Comparison of ENCODE assay signal across 12 cellular contexts in the genomic region with DNA sequence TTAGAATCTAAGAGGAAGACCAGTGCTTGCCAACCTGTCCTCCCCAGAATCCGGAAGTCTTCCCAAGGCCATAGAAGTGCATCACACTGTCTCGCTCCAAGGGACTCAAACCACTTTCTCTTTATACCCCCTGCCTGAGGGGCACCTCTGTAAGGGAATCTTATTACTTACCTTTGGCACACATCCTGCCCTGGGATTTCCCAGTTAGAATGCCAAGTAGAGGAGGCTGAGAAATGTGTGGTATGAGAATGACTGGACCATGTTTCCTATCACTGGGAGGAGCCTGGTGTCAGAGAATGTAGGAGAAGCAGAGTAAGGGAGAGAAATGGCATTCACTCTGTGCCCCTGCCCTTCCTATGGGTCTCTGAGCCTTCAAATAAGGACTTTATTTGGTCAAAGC.
DNase-seq lines count a peak whose midpoint lies in the region; ATAC-seq, FAIRE-seq and TF ChIP-seq lines count a peak whose summit lies in the region.
"Had no signal": no experiment of that assay in that cellular context is flagged by ENCODE, and none has a peak within 500 bp of the region (broad histone marks: within the 10 kb centered on the region; RNA-seq: fewer than 3 reads in every experiment).

No MANE protein-coding gene starts in this region.

- H3K4me1 ChIP-seq in SK-N-SH (ENCODE audit: control insufficient read depth in 1 of 2, insufficient read depth in 2 of 2, low read depth in 1 of 2, low read length in 1 of 2): peaks cover 8 to 12% of the 10 kb centered on the region in 2 experiments; a peak in 2 of 4 replicates
- peaks cover 4% of the 10 kb centered on the region for H3K4me1 ChIP-seq in fibroblast of lung (ENCODE audit: control insufficient read depth, extremely low read depth, insufficient read depth, low read length)
- peaks cover 8 to 20% of the 10 kb centered on the region in 2 experiments for H3K4me1 ChIP-seq in trophoblast cell (ENCODE audit: control insufficient read depth in 1 of 2, insufficient read depth in 2 of 2, low read length in 2 of 2)

- no peaks in the 10 kb centered on the region for H3F3A ChIP-seq in SK-N-SH (replicated peaks; ENCODE audit: insufficient read depth)

- TF ChIP-seq RAD21 in SK-N-SH (IDR thresholded peaks at IDR 0.05; ENCODE audit: low read length): no peak

- no peak overlapping the region for H2AK5ac ChIP-seq in trophoblast cell (ENCODE audit: low read length)

- POLR2A ChIA-PET in SK-N-SH (lab: Yijun Ruan, JAX): no interaction called here

- H2AFZ ChIP-seq in SK-N-SH (ENCODE audit: low read depth) (no peak overlapping the region), fibroblast of lung (ENCODE audit: low read length) (no peak overlapping the region), trophoblast cell (ENCODE audit: insufficient read depth, low read length, poor library complexity) (no peak overlapping the region)

- no peaks in the 10 kb centered on the region for H3K9me2 ChIP-seq in SK-N-SH

- no peak for TF ChIP-seq CTCF in SK-N-SH (IDR thresholded peaks at IDR 0.05)
- TF ChIP-seq CTCF in fibroblast of lung (conservative IDR thresholded peaks at IDR 0.05 in 1 of 2, IDR thresholded peaks at IDR 0.05 in 1 of 2; ENCODE audit: low read depth in 1 of 2, low read length in 2 of 2): no peak

- peak overlapping the region; percentile 49 for H3K4me2 ChIP-seq in SK-N-SH
- H3K4me2 ChIP-seq in fibroblast of lung (ENCODE audit: extremely low read depth, insufficient read depth, low read length): no peak overlapping the region
- no peak overlapping the region for H3K4me2 ChIP-seq in trophoblast cell (ENCODE audit: low read length)

- no peak overlapping the region for H4K12ac ChIP-seq in trophoblast cell (ENCODE audit: low read depth, low read length)

- H3K79me2 ChIP-seq in SK-N-SH (ENCODE audit: insufficient read depth) (0 out of 2 replicates have a peak, but pooled peaks cover 3% of the 10 kb centered on the region), fibroblast of lung (ENCODE audit: control insufficient read depth, insufficient read depth, low read length) (no peaks in the 10 kb centered on the region), trophoblast cell (ENCODE audit: control insufficient read depth, insufficient read depth, low read length, poor library complexity) (no peaks in the 10 kb centered on the region)

- H3K4me3 ChIP-seq in SK-N-SH (ENCODE audit: low read depth in 2 of 2, low read length in 1 of 2): no peak overlapping the region
- no peak overlapping the region for H3K4me3 ChIP-seq in fibroblast of lung (replicated peaks in 1 of 4; ENCODE audit: control extremely low read depth in 1 of 4, insufficient read depth in 1 of 4, low read depth in 3 of 4, low read length in 4 of 4)
- no peak overlapping the region for H3K4me3 ChIP-seq in trophoblast cell (ENCODE audit: low read depth, low read length)
- H3K4me3 ChIP-seq: sigmoid colon had no signal

- H2BK120ac ChIP-seq in trophoblast cell (ENCODE audit: insufficient read depth, low read length, poor library complexity): peak overlapping the region; percentile 31

- H3K14ac ChIP-seq in trophoblast cell (ENCODE audit: low read length): no peak overlapping the region

- no peaks in the 10 kb centered on the region for H3K27me3 ChIP-seq in SK-N-SH (ENCODE audit: insufficient read depth)
- H3K27me3 ChIP-seq in fibroblast of lung (ENCODE audit: control insufficient read depth, insufficient read depth, low read length): no peaks in the 10 kb centered on the region
- no peaks in the 10 kb centered on the region for H3K27me3 ChIP-seq in trophoblast cell (ENCODE audit: insufficient read depth, low read length)
- H3K27me3 ChIP-seq: sigmoid colon had no signal

- peaks cover 2% of the 10 kb centered on the region for H3K79me1 ChIP-seq in trophoblast cell (ENCODE audit: low read length)

- H4K8ac ChIP-seq in trophoblast cell (ENCODE audit: low read depth, low read length): no peak overlapping the region

- H3K9ac ChIP-seq in SK-N-SH: no peak overlapping the region
- H3K9ac ChIP-seq in fibroblast of lung (ENCODE audit: insufficient read depth, low read length): no peak overlapping the region
- no peak overlapping the region for H3K9ac ChIP-seq in trophoblast cell (ENCODE audit: low read length)

- no peak overlapping the region for H4K91ac ChIP-seq in trophoblast cell (ENCODE audit: low read depth, low read length)

- H3K9me3 ChIP-seq in SK-N-SH (no peaks in the 10 kb centered on the region), fibroblast of lung (ENCODE audit: control insufficient read depth, insufficient read depth, low read depth, low read length) (no peaks in the 10 kb centered on the region), trophoblast cell (ENCODE audit: insufficient read depth, low read depth, low read length) (no peaks in the 10 kb centered on the region)
- H3K9me3 ChIP-seq: sigmoid colon had no signal

- CTCF ChIA-PET in SK-N-SH (lab: Yijun Ruan, JAX): interaction anchor here (0.9 to 1.3 kb wide), 3 partner anchors 29 to 315 kb away, joined by 3 to 4 read pairs (median 3); no protein-coding TSS in a partner anchor

- DNase-seq in GM18507 (ENCODE audit: extremely low spot score, insufficient read length, low read depth) (no peak), SK-N-SH (no peak), fibroblast of lung (ENCODE audit: low read depth in 2 of 2) (peak; percentile 20 to 91), trophoblast cell (peak; percentile 87 to 93), D341Med (ENCODE audit: low spot score) (no peak), NCI-H1105 (lab: John Stamatoyannopoulos, UW) (no peak)
- DNase-seq in stimulated activated CD4-positive, alpha-beta T cell treated with anti-CD3 and anti-CD28 coated beads, Interleukin-4, amount 100 ng/mL, for 1 hour: no peak
- DNase-seq: activated B cell treated with CpG ODN at 0.5 μM for 24 hours; activated naive CD4-positive, alpha-beta T cell treated with Interleukin-2 at 50 U/mL for 16 hours; NCI-H1417; sigmoid colon had no signal

- 84% methylated on average over 2 of the region's 2 CpGs for WGBS in SK-N-SH (ENCODE audit: low lambda C conversion rate)
- WGBS in trophoblast cell (ENCODE audit: extremely low coverage, insufficient coverage, insufficient read length): no CpG with 5 or more reads among the region's 2 CpGs

- no peak overlapping the region for H3K4ac ChIP-seq in trophoblast cell (ENCODE audit: low read depth, low read length)

- no peak overlapping the region for H3K23ac ChIP-seq in trophoblast cell (ENCODE audit: low read length)

- no peak overlapping the region for H2BK5ac ChIP-seq in trophoblast cell (ENCODE audit: low read depth, low read length, poor library complexity)

- H3K36me3 ChIP-seq in SK-N-SH (replicated peaks in 1 of 2; ENCODE audit: control insufficient read depth in 1 of 2, insufficient read depth in 2 of 2, low read length in 1 of 2) (peaks cover 3 to 14% of the 10 kb centered on the region in 2 experiments), fibroblast of lung (ENCODE audit: control insufficient read depth, insufficient read depth, low read length) (peaks cover 2% of the 10 kb centered on the region), trophoblast cell (ENCODE audit: control insufficient read depth in 1 of 2, insufficient read depth in 2 of 2, low read length in 2 of 2) (peaks cover 0 to 2% of the 10 kb centered on the region in 2 experiments)
- H3K36me3 ChIP-seq: sigmoid colon had no signal

- FAIRE-seq in GM18507 (lab: Jason Lieb, UNC): peak; percentile 56

- H4K20me1 ChIP-seq in SK-N-SH (ENCODE audit: insufficient read depth) (no peaks in the 10 kb centered on the region), fibroblast of lung (ENCODE audit: control insufficient read depth, extremely low read depth, insufficient read depth, low read length) (no peaks in the 10 kb centered on the region)

- H2BK12ac ChIP-seq in trophoblast cell (ENCODE audit: low read length): no peak overlapping the region

- no peak overlapping the region for H3K18ac ChIP-seq in trophoblast cell (ENCODE audit: low read length)

- TF ChIP-seq EP300 in SK-N-SH (IDR thresholded peaks at IDR 0.05; ENCODE audit: borderline replicate concordance in 1 of 2, low read depth in 1 of 2, low read length in 1 of 2): no peak; a peak in 1 of 4 replicates

- no peak for ATAC-seq in HG03442 (IDR thresholded peaks at IDR 0.05; ENCODE audit: unreplicated experiment)

- H3K27ac ChIP-seq in SK-N-SH (ENCODE audit: low read depth in 2 of 2, low read length in 1 of 2) (peak overlapping the region; percentile 30 to 65), fibroblast of lung (ENCODE audit: insufficient read depth, low read length) (no peak overlapping the region), trophoblast cell (ENCODE audit: low read depth, low read length) (no peak overlapping the region)

TF ChIP-seq in SK-N-SH, 30 proteins besides CTCF, POLR2A, EP300 and RAD21 (continues in another document):
- TF ChIP-seq GATA2 (CRISPR knock-in tag; IDR thresholded peaks at IDR 0.05): no peak
- TF ChIP-seq RXRA (IDR thresholded peaks at IDR 0.05; ENCODE audit: borderline replicate concordance, low read depth): 0 out of 2 replicates have a peak, but pooled peaks have one; percentile 17
- TF ChIP-seq, protein P1, sequence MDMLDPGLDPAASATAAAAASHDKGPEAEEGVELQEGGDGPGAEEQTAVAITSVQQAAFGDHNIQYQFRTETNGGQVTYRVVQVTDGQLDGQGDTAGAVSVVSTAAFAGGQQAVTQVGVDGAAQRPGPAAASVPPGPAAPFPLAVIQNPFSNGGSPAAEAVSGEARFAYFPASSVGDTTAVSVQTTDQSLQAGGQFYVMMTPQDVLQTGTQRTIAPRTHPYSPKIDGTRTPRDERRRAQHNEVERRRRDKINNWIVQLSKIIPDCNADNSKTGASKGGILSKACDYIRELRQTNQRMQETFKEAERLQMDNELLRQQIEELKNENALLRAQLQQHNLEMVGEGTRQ (IDR thresholded peaks at IDR 0.05; ENCODE audit: borderline replicate concordance, low read depth, low read length): no peak
- peak; percentile 77 for TF ChIP-seq TCF12 (IDR thresholded peaks at IDR 0.05)
- TF ChIP-seq SMC3 (IDR thresholded peaks at IDR 0.05; ENCODE audit: low read depth, low read length): no peak
- TF ChIP-seq, protein P2, sequence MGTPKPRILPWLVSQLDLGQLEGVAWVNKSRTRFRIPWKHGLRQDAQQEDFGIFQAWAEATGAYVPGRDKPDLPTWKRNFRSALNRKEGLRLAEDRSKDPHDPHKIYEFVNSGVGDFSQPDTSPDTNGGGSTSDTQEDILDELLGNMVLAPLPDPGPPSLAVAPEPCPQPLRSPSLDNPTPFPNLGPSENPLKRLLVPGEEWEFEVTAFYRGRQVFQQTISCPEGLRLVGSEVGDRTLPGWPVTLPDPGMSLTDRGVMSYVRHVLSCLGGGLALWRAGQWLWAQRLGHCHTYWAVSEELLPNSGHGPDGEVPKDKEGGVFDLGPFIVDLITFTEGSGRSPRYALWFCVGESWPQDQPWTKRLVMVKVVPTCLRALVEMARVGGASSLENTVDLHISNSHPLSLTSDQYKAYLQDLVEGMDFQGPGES (IDR thresholded peaks at IDR 0.05; ENCODE audit: low read depth, low read length): no peak
- peak; percentile 51; the same call in 1 of the 2 replicates for TF ChIP-seq JUND (IDR thresholded peaks at IDR 0.05)
- no peak for TF ChIP-seq FOXJ3 (CRISPR knock-in tag; IDR thresholded peaks at IDR 0.05)
- TF ChIP-seq TEAD4 (IDR thresholded peaks at IDR 0.05; ENCODE audit: borderline replicate concordance, insufficient read depth): no peak; the same call in 1 of the 2 replicates

Comparison
In these comparisons a context has a peak if more than half of its experiments do, and no peak if none do; other contexts are left out.
1. DNase-seq: peak in fibroblast of lung (2 of 2) and trophoblast cell (2 of 2); none in GM18507 (single experiment), SK-N-SH (single experiment), stimulated activated CD4-positive, alpha-beta T cell treated with anti-CD3 and anti-CD28 coated beads, Interleukin-4, amount 100 ng/mL, for 1 hour (single experiment), D341Med (single experiment) and NCI-H1105 (single experiment).
2. H3K27ac ChIP-seq: peak in SK-N-SH (2 of 2); none in fibroblast of lung (single experiment) and trophoblast cell (single experiment).